Comparison of ENCODE assay signal across 8 cellular contexts in the genomic region with DNA sequence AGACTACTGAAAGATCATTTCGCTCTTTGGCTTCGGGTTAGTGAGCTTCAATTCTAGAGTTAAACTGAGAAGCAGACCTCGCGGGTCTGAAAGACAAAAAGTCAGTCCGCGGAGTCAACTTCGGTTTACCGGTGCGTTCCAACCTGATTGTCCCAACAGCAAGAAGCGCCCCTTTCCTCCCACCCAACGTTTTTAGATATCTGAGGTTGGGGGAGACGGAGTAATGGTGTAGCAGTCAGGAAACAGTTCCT. TPM values are rescaled to one million over a fixed set of nuclear protein-coding genes. Genes with fewer than 3 reads are reported as not detected.
DNase-seq lines count a peak whose midpoint lies in the region; ATAC-seq and TF ChIP-seq lines count a peak whose summit lies in the region.

No MANE protein-coding gene starts in this region.

- H3K27me3 ChIP-seq in osteoblast (ENCODE audit: insufficient read depth, low read length) = peaks cover 64% of the 10 kb centered on the region
- H3K27me3 ChIP-seq in CD4-positive, alpha-beta memory T cell (ENCODE audit: insufficient read depth, low read length) = peaks cover 37% of the 10 kb centered on the region

- H4K20me1 ChIP-seq in osteoblast (ENCODE audit: insufficient read depth, low read length) = no peaks in the 10 kb centered on the region

- POLR2A ChIA-PET in CD4-positive, alpha-beta memory T cell (lab: Charles Lee; ENCODE audit: partially characterized antibody) = no interaction called here

- CTCF ChIA-PET in Calu3 (lab: Charles Lee) = interaction anchor here (1.1 to 1.2 kb wide), 2 partner anchors 419 kb away, joined by 4 to 5 read pairs; no protein-coding TSS in a partner anchor
- CTCF ChIA-PET in CD4-positive, alpha-beta memory T cell (lab: Charles Lee; ENCODE audit: partially characterized antibody) = interaction anchor here (1.2 kb wide), 1 partner anchor 1272 kb away, joined by 3 read pairs; no protein-coding TSS in a partner anchor

- H3K4me3 Mint-ChIP-seq in Calu3 (ENCODE audit: low read depth, unreplicated experiment) = peak overlapping the region; percentile 91
- H3K4me3 Mint-ChIP-seq in CD4-positive, alpha-beta memory T cell = no peak overlapping the region

- H2AFZ ChIP-seq in osteoblast (ENCODE audit: low read length) = peak overlapping the region; percentile 59

- TF ChIP-seq CTCF in Calu3 (IDR thresholded peaks at IDR 0.05; ENCODE audit: unreplicated experiment) = no peak
- no peak for TF ChIP-seq CTCF in epithelial cell of proximal tubule (conservative IDR thresholded peaks at IDR 0.05; ENCODE audit: low read depth, low read length)
- no peak for TF ChIP-seq CTCF in osteoblast (IDR thresholded peaks at IDR 0.05; ENCODE audit: extremely low read depth, low read depth, low read length)

- DNase-seq in Calu3 (peak; percentile 25), NCI-H748 treated with DMSO at 0.1 percent for 48 hours (lab: John Stamatoyannopoulos, UW) (peak; percentile 48), epithelial cell of proximal tubule (ENCODE audit: low read depth) (no peak), osteoblast (ENCODE audit: insufficient read length, low spot score, missing footprints) (no peak), NCI-H1105 treated with DMSO at 0.1 percent for 48 hours (lab: John Stamatoyannopoulos, UW) (no peak), nucleus accumbens (lab: John Stamatoyannopoulos, UW) (no peak), Right ventricle myocardium superior (no peak)
- no peak for DNase-seq in CD4-positive, alpha-beta memory T cell

- no peaks in the 10 kb centered on the region for H3K36me3 ChIP-seq in osteoblast (ENCODE audit: insufficient read depth, low read length)
- no peaks in the 10 kb centered on the region for H3K36me3 ChIP-seq in CD4-positive, alpha-beta memory T cell (ENCODE audit: insufficient read depth, low read length)

- H3K27ac Mint-ChIP-seq in Calu3 (ENCODE audit: unreplicated experiment) = peak overlapping the region; percentile 89
- H3K27ac Mint-ChIP-seq in CD4-positive, alpha-beta memory T cell = no peak overlapping the region

- no peak overlapping the region for H3K27ac ChIP-seq in osteoblast (ENCODE audit: low read depth, low read length)
- no peak overlapping the region for H3K27ac ChIP-seq in CD4-positive, alpha-beta memory T cell (ENCODE audit: low read depth, low read length)

- H3K4me2 ChIP-seq in osteoblast (ENCODE audit: insufficient read depth, low read length) = peak overlapping the region; percentile 60

- no peaks in the 10 kb centered on the region for H3K27me3 Mint-ChIP-seq in Calu3 (ENCODE audit: unreplicated experiment)
- peaks cover 64 to 65% of the 10 kb centered on the region in 2 donors for H3K27me3 Mint-ChIP-seq in CD4-positive, alpha-beta memory T cell

- no peaks in the 10 kb centered on the region for H3K79me2 ChIP-seq in osteoblast (ENCODE audit: insufficient read depth, low read length)

- no peak for ATAC-seq in Right ventricle myocardium superior (ENCODE audit: poor library complexity)

- H3K9me3 ChIP-seq in osteoblast (ENCODE audit: low read depth, low read length) = no peaks in the 10 kb centered on the region
- H3K9me3 ChIP-seq in CD4-positive, alpha-beta memory T cell (ENCODE audit: control insufficient read depth in 1 of 2, low read length in 2 of 2) = no peaks in the 10 kb centered on the region

- H3K4me3 ChIP-seq in epithelial cell of proximal tubule (ENCODE audit: low read depth, low read length) = peak overlapping the region; percentile 53
- peak overlapping the region; percentile 52 for H3K4me3 ChIP-seq in osteoblast (ENCODE audit: insufficient read depth, low read length)
- no peak overlapping the region for H3K4me3 ChIP-seq in CD4-positive, alpha-beta memory T cell (ENCODE audit: low read length in 2 of 2)

- no TSS peak for BruUV-seq in Calu3 (replicated peaks; lab: Mats Ljungman, UMichigan)

- H3K36me3 Mint-ChIP-seq in Calu3 (ENCODE audit: insufficient read depth, unreplicated experiment) = peaks cover 78% of the 10 kb centered on the region
- H3K36me3 Mint-ChIP-seq in CD4-positive, alpha-beta memory T cell = peaks cover 0 to 4% of the 10 kb centered on the region in 2 donors

- intact Hi-C loops in Calu3 (cut with micrococcal nuclease; ENCODE audit: unreplicated experiment) (loop anchor here (5.0 to 10.0 kb wide), 3 partner anchors 50 to 418 kb away; no protein-coding TSS in a partner anchor), Right ventricle myocardium superior (cut with DNase I) (no loop called here)
- intact Hi-C loops in CD4-positive, alpha-beta memory T cell (cut with micrococcal nuclease) = no loop called here

- no peaks in the 10 kb centered on the region for H3K9me3 Mint-ChIP-seq in Calu3 (ENCODE audit: low read depth, unreplicated experiment)
- peaks cover 0 to 34% (median 10%) of the 10 kb centered on the region in 8 donors for H3K9me3 Mint-ChIP-seq in CD4-positive, alpha-beta memory T cell

- H3K4me1 Mint-ChIP-seq in Calu3 (ENCODE audit: low read depth, unreplicated experiment) = peaks cover 41% of the 10 kb centered on the region
- peaks cover 5 to 27% (median 7%) of the 10 kb centered on the region in 4 donors for H3K4me1 Mint-ChIP-seq in CD4-positive, alpha-beta memory T cell

- H3K4me1 ChIP-seq in osteoblast (ENCODE audit: insufficient read depth, low read length) = no peaks in the 10 kb centered on the region
- no peaks in the 10 kb centered on the region for H3K4me1 ChIP-seq in CD4-positive, alpha-beta memory T cell (ENCODE audit: insufficient read depth, low read length)

RNA-seq across cellular contexts. Expression of gene ISL1, which starts 0.8 kb away (rescaled TPM):
- total RNA-seq in Calu3 (2022) = 9.4 and 11.7 TPM in 2 replicates
- not detected in 2 replicates for total RNA-seq in epithelial cell of proximal tubule
- total RNA-seq in osteoblast = 0.88 TPM in 1 of 2 replicates, not detected in the other
- total RNA-seq in CD4-positive, alpha-beta memory T cell = not detected
- not detected for polyA plus RNA-seq in CD4-positive, alpha-beta memory T cell
- not detected for total RNA-seq in Right ventricle myocardium superior

Comparison
In these comparisons a context has a peak if more than half of its experiments do, and no peak if none do; other contexts are left out.
1. DNase-seq: peak in Calu3 (single experiment) and NCI-H748 treated with DMSO at 0.1 percent for 48 hours (single experiment); none in epithelial cell of proximal tubule (single experiment), osteoblast (single experiment), NCI-H1105 treated with DMSO at 0.1 percent for 48 hours (single experiment), CD4-positive, alpha-beta memory T cell (0 of 5), nucleus accumbens (0 of 56) and Right ventricle myocardium superior (single experiment).
2. H3K4me3 ChIP-seq: peak in epithelial cell of proximal tubule (single experiment) and osteoblast (single experiment); none in CD4-positive, alpha-beta memory T cell (0 of 2).